18 cellular contexts compared by ENCODE assay signal in genomic region chr1:203898458-203899244, GRCh38. TPM values are rescaled to one million over a fixed set of nuclear protein-coding genes. Genes with fewer than 3 reads are reported as not detected.
DNase-seq lines count a peak whose midpoint lies in the region; ATAC-seq and TF ChIP-seq lines count a peak whose summit lies in the region.
"Had no signal": no experiment of that assay in that cellular context is flagged by ENCODE, and none has a peak within 500 bp of the region (broad histone marks: within the 10 kb centered on the region; RNA-seq: fewer than 3 reads in every experiment).

No MANE protein-coding gene starts in this region.

- no peaks in the 10 kb centered on the region for H3K9me2 ChIP-seq in hepatocyte (replicated peaks; ENCODE audit: insufficient read depth)

- TF ChIP-seq EP300 in esophagus muscularis mucosa (IDR thresholded peaks at IDR 0.05) = no peak

- intact Hi-C loops in right lobe of liver (cut with DNase I) = no loop called here
- intact Hi-C loops in esophagus muscularis mucosa (cut with DNase I) = no loop called here

- H3K79me2 ChIP-seq in hepatocyte = no peaks in the 10 kb centered on the region

- no peaks in the 10 kb centered on the region for H3K36me3 ChIP-seq in hepatocyte (replicated peaks; ENCODE audit: insufficient read depth, low read depth)
- H3K36me3 ChIP-seq in right lobe of liver = no peaks in the 10 kb centered on the region
- H3K36me3 ChIP-seq in esophagus muscularis mucosa = no peaks in the 10 kb centered on the region
- no peaks in the 10 kb centered on the region; the same call in 1 of the 2 replicates for H3K36me3 ChIP-seq in MG63
- H3K36me3 ChIP-seq: SJSA1 had no signal

- no peak for DNase-seq in hepatocyte (ENCODE audit: low spot score)
- DNase-seq in right lobe of liver = no peak
- DNase-seq in esophagus muscularis mucosa (ENCODE audit: extremely low spot score) = no peak
- DNase-seq in MG63 = no peak
- DNase-seq in pons (ENCODE audit: low spot score) = no peak
- DNase-seq: HFFc6, KBM-7, NCI-H1105, NCI-H146, NCI-H2029, NCI-H2227 treated with DMSO at 0.1 percent for 48 hours, NCI-H510A, NCI-H748 treated with DMSO at 0.1 percent for 48 hours, OCI-M1 had no signal

- H3K27me3 ChIP-seq in hepatocyte (no peaks in the 10 kb centered on the region), right lobe of liver (no peaks in the 10 kb centered on the region), esophagus muscularis mucosa (no peaks in the 10 kb centered on the region), MG63 (no peaks in the 10 kb centered on the region)
- H3K27me3 ChIP-seq: SJSA1 had no signal

- H3K9me3 ChIP-seq in hepatocyte (ENCODE audit: low read depth) (no peaks in the 10 kb centered on the region), right lobe of liver (peaks cover 0 to 9% (median 3%) of the 10 kb centered on the region in 4 donors), esophagus muscularis mucosa (peaks cover 0 to 11% (median 8%) of the 10 kb centered on the region in 4 donors), MG63 (peaks cover 21% of the 10 kb centered on the region)

- H3K4me3 ChIP-seq in hepatocyte (no peak overlapping the region), right lobe of liver (no peak overlapping the region), esophagus muscularis mucosa (no peak overlapping the region), MG63 (no peak overlapping the region)
- H3K4me3 ChIP-seq: SJSA1 had no signal

- TF ChIP-seq CTCF in 22Rv1 (IDR thresholded peaks at IDR 0.05) (no peak), VCaP (conservative IDR thresholded peaks at IDR 0.05) (no peak), hepatocyte (IDR thresholded peaks at IDR 0.05; ENCODE audit: poor library complexity) (no peak), right lobe of liver (IDR thresholded peaks at IDR 0.05) (no peak), esophagus muscularis mucosa (IDR thresholded peaks at IDR 0.05) (no peak)

- H4K20me1 ChIP-seq in hepatocyte (ENCODE audit: insufficient read depth, poor library complexity, severe bottlenecking) = no peaks in the 10 kb centered on the region

- H3K4me1 ChIP-seq in hepatocyte (ENCODE audit: insufficient read depth) (peaks cover 8% of the 10 kb centered on the region), right lobe of liver (peaks cover 0 to 46% (median 19%) of the 10 kb centered on the region in 4 donors), esophagus muscularis mucosa (no peaks in the 10 kb centered on the region)
- H3K4me1 ChIP-seq: SJSA1 had no signal

- WGBS in hepatocyte (ENCODE audit: low lambda C conversion rate, missing lambda C conversion rate) = 67% methylated on average over 10 of the region's 10 CpGs
- 65% methylated on average over 10 of the region's 10 CpGs for WGBS in right lobe of liver (ENCODE audit: insufficient coverage, low coverage, low lambda C conversion rate, missing lambda C conversion rate)
- WGBS in esophagus muscularis mucosa = 89% methylated on average over 10 of the region's 10 CpGs

- peak in 3 of 4 donors; percentile 7 to 49 (median 44) for ATAC-seq in right lobe of liver
- no peak for ATAC-seq in GM18519 (IDR thresholded peaks at IDR 0.05; ENCODE audit: low FRiP score, unreplicated experiment)

- peak overlapping the region; percentile 45 for H3K27ac ChIP-seq in 22Rv1
- H3K27ac ChIP-seq in VCaP = peak overlapping the region; percentile 84
- peak overlapping the region; percentile 24 for H3K27ac ChIP-seq in hepatocyte
- H3K27ac ChIP-seq in right lobe of liver = peak overlapping the region in 2 of 3 donors; percentile 10 to 84
- H3K27ac ChIP-seq in esophagus muscularis mucosa (replicated peaks in 1 of 4) = no peak overlapping the region
- H3K27ac ChIP-seq: SJSA1 had no signal

- TF ChIP-seq POLR2A in right lobe of liver (IDR thresholded peaks at IDR 0.05) (no peak), esophagus muscularis mucosa (IDR thresholded peaks at IDR 0.05; ENCODE audit: low read depth) (no peak)

- no peak overlapping the region for H2AFZ ChIP-seq in hepatocyte

- H3K4me2 ChIP-seq in hepatocyte = peak overlapping the region; percentile 57

RNA-seq across cellular contexts. Expression of gene SNRPE, which starts 37.3 kb away (rescaled TPM):
- total RNA-seq in hepatocyte (73.2 and 94.5 TPM in 2 replicates), right lobe of liver (10 to 100 TPM; 17.0 to 46.2 (median 36.5) TPM), esophagus muscularis mucosa (10 to 100 TPM; 19.0 to 45.7 (median 35.1) TPM)
- 267 and 272 TPM in 2 replicates for polyA plus RNA-seq in hepatocyte
- 200 and 265 TPM in 2 replicates for total RNA-seq in MG63 (2014; rRNA removed; shearing (Covaris generic); ENCODE audit: low replicate concordance)

Comparison
In these comparisons a context has a peak if more than half of its experiments do, and no peak if none do; other contexts are left out.
1. H3K27ac ChIP-seq: peak in 22Rv1 (single experiment), VCaP (single experiment), hepatocyte (single experiment) and right lobe of liver (2 of 3); none in esophagus muscularis mucosa (0 of 4).